In genomic region chr21:43810505-43811261, GRCh38 we compare ENCODE assay signal across 8 cellular contexts. TPM values are rescaled to one million over a fixed set of nuclear protein-coding genes. Genes with fewer than 3 reads are reported as not detected.
DNase-seq lines count a peak whose midpoint lies in the region; ATAC-seq and TF ChIP-seq lines count a peak whose summit lies in the region.

No MANE protein-coding gene starts in this region.

- H3F3A ChIP-seq in Loucy (ENCODE audit: low read depth): no peaks in the 10 kb centered on the region

- peaks cover 7% of the 10 kb centered on the region for H3K4me1 ChIP-seq in CD8-positive, alpha-beta memory T cell (ENCODE audit: insufficient read depth, low read length)
- H3K4me1 ChIP-seq in Loucy (ENCODE audit: insufficient read depth, low read length, poor library complexity, severe bottlenecking) (peaks cover 3% of the 10 kb centered on the region), SJCRH30 (peaks cover 8% of the 10 kb centered on the region; the same call in 1 of the 2 replicates), foreskin keratinocyte (peaks cover 11% of the 10 kb centered on the region), thoracic aorta (ENCODE audit: control insufficient read depth in 1 of 2, low read depth in 2 of 2) (peaks cover 0 to 20% of the 10 kb centered on the region in 2 donors)

- POLR2A ChIA-PET in CD8-positive, alpha-beta memory T cell (lab: Charles Lee): interaction anchor here (0.6 kb wide), 1 partner anchor 104 kb away, joined by 6 read pairs; no protein-coding TSS in a partner anchor

- no peaks in the 10 kb centered on the region for H3K79me2 ChIP-seq in Loucy (ENCODE audit: insufficient read depth, low read length)

- peak; percentile 71 for ATAC-seq in GM21447 (IDR thresholded peaks at IDR 0.05; ENCODE audit: unreplicated experiment)
- peak; percentile 39 for ATAC-seq in foreskin keratinocyte
- ATAC-seq in thoracic aorta (ENCODE audit: insufficient number of reproducible peaks, low FRiP score, low read depth): no peak

- H3K27ac Mint-ChIP-seq in CD8-positive, alpha-beta memory T cell: peak overlapping the region in 3 of 8 donors; percentile 41 to 54 (median 47)
- H3K27ac Mint-ChIP-seq in osteocyte (ENCODE audit: unreplicated experiment): no peak overlapping the region

- no peaks in the 10 kb centered on the region for H3K9me2 ChIP-seq in Loucy (replicated peaks; ENCODE audit: low read depth, low read length)

- H4K20me1 ChIP-seq in Loucy (ENCODE audit: insufficient read depth, low read length, poor library complexity, severe bottlenecking): no peaks in the 10 kb centered on the region

- peak overlapping the region in 2 of 7 donors; percentile 39 to 40 for H3K4me3 Mint-ChIP-seq in CD8-positive, alpha-beta memory T cell
- H3K4me3 Mint-ChIP-seq in osteocyte (ENCODE audit: unreplicated experiment): no peak overlapping the region

- H3K9me3 ChIP-seq in CD8-positive, alpha-beta memory T cell (ENCODE audit: low read length): no peaks in the 10 kb centered on the region
- no peaks in the 10 kb centered on the region for H3K9me3 ChIP-seq in Loucy (ENCODE audit: insufficient read depth, low read depth, low read length)
- no peaks in the 10 kb centered on the region for H3K9me3 ChIP-seq in SJCRH30 (replicated peaks)
- H3K9me3 ChIP-seq in thoracic aorta: no peaks in the 10 kb centered on the region

- peak; percentile 91 for TF ChIP-seq CTCF in Loucy (conservative IDR thresholded peaks at IDR 0.05; ENCODE audit: low read length)
- peak; percentile 94 for TF ChIP-seq CTCF in foreskin keratinocyte (conservative IDR thresholded peaks at IDR 0.05)
- peak; percentile 91 for TF ChIP-seq CTCF in osteocyte (IDR thresholded peaks at IDR 0.05)
- peak; percentile 93 for TF ChIP-seq CTCF in thoracic aorta (IDR thresholded peaks at IDR 0.05)

- peak overlapping the region; percentile 15 for H3K9ac ChIP-seq in Loucy (ENCODE audit: low read depth, low read length, poor library complexity, severe bottlenecking)

- no peaks in the 10 kb centered on the region for H3K9me3 Mint-ChIP-seq in CD8-positive, alpha-beta memory T cell
- no peaks in the 10 kb centered on the region for H3K9me3 Mint-ChIP-seq in osteocyte (ENCODE audit: unreplicated experiment)

- H2AFZ ChIP-seq in Loucy (ENCODE audit: low read length): peak overlapping the region; percentile 22; the same call in 1 of the 2 replicates

- H3K36me3 Mint-ChIP-seq in CD8-positive, alpha-beta memory T cell: peaks cover 0 to 4% (median 0%) of the 10 kb centered on the region in 3 donors
- no peaks in the 10 kb centered on the region for H3K36me3 Mint-ChIP-seq in osteocyte (ENCODE audit: unreplicated experiment)

- CTCF ChIA-PET in CD8-positive, alpha-beta memory T cell (lab: Charles Lee): interaction anchor here (0.6 to 1.7 kb wide), 9 partner anchors 95 to 171 kb away, joined by 3 to 7 read pairs (median 4); no protein-coding TSS in a partner anchor

- peak overlapping the region; percentile 41 for H3K4me2 ChIP-seq in Loucy (ENCODE audit: low read depth, low read length, poor library complexity, severe bottlenecking)

- no peaks in the 10 kb centered on the region for H3K27me3 ChIP-seq in CD8-positive, alpha-beta memory T cell (ENCODE audit: insufficient read depth, low read length, poor library complexity, severe bottlenecking)
- H3K27me3 ChIP-seq in Loucy (ENCODE audit: insufficient read depth, low read length, poor library complexity, severe bottlenecking): no peaks in the 10 kb centered on the region
- H3K27me3 ChIP-seq in SJCRH30: 0 out of 2 replicates have a peak, but pooled peaks cover 4% of the 10 kb centered on the region
- H3K27me3 ChIP-seq in foreskin keratinocyte: no peaks in the 10 kb centered on the region
- H3K27me3 ChIP-seq in thoracic aorta (replicated peaks; ENCODE audit: insufficient read depth): no peaks in the 10 kb centered on the region

- H3K27me3 Mint-ChIP-seq in CD8-positive, alpha-beta memory T cell: peaks cover 0 to 1% of the 10 kb centered on the region in 2 donors
- no peaks in the 10 kb centered on the region for H3K27me3 Mint-ChIP-seq in osteocyte (ENCODE audit: unreplicated experiment)

- peak; percentile 70 to 89 (median 80) for DNase-seq in CD8-positive, alpha-beta memory T cell
- DNase-seq in SJCRH30: peak; percentile 86 to 87
- DNase-seq in activated effector memory CD4-positive, alpha-beta T cell treated with anti-CD3 and anti-CD28 coated beads, Interleukin-2, amount 50 U/mL, for 16 hours: peak; percentile 95
- peak in 1 of 2 donors; percentile 42 for DNase-seq in foreskin keratinocyte
- DNase-seq in osteocyte (ENCODE audit: extremely low spot score, unreplicated experiment): peak; percentile 93
- DNase-seq in thoracic aorta (ENCODE audit: low spot score): no peak

- H3K4me1 Mint-ChIP-seq in CD8-positive, alpha-beta memory T cell: peaks cover 6 to 12% (median 9%) of the 10 kb centered on the region in 3 donors
- H3K4me1 Mint-ChIP-seq in osteocyte (ENCODE audit: unreplicated experiment): peaks cover 9% of the 10 kb centered on the region

- no peak overlapping the region for H3K4me3 ChIP-seq in CD8-positive, alpha-beta memory T cell (ENCODE audit: low read length)
- no peak overlapping the region for H3K4me3 ChIP-seq in Loucy (ENCODE audit: low read length, poor library complexity, severe bottlenecking)
- no peak overlapping the region for H3K4me3 ChIP-seq in SJCRH30
- no peak overlapping the region for H3K4me3 ChIP-seq in thoracic aorta

- peak overlapping the region; percentile 54 for H3K27ac ChIP-seq in CD8-positive, alpha-beta memory T cell (ENCODE audit: low read depth, low read length)
- H3K27ac ChIP-seq in SJCRH30 (no peak overlapping the region), foreskin keratinocyte (no peak overlapping the region), thoracic aorta (no peak overlapping the region)

- no peaks in the 10 kb centered on the region for H3K36me3 ChIP-seq in CD8-positive, alpha-beta memory T cell (ENCODE audit: insufficient read depth, low read length)
- no peaks in the 10 kb centered on the region for H3K36me3 ChIP-seq in Loucy (ENCODE audit: insufficient read depth, low read length)
- H3K36me3 ChIP-seq in SJCRH30: no peaks in the 10 kb centered on the region
- H3K36me3 ChIP-seq in thoracic aorta: no peaks in the 10 kb centered on the region

RNA-seq across cellular contexts. Expression of gene RRP1, which starts 21.3 kb away (rescaled TPM):
- 10 to 100 TPM; 87.4 to 93.4 TPM for total RNA-seq in CD8-positive, alpha-beta memory T cell
- polyA plus RNA-seq in CD8-positive, alpha-beta memory T cell: 21.8 TPM
- 33.5 and 36.2 TPM in 2 replicates for total RNA-seq in SJCRH30 (2014; rRNA removed; shearing (Covaris generic))
- total RNA-seq in foreskin keratinocyte (26.5 and 28.0 TPM in 2 replicates), osteocyte (22.8 and 26.7 TPM in 2 replicates), thoracic aorta (10 to 100 TPM; 21.3 to 34.3 TPM)
- 31.8 and 37.0 TPM in 2 replicates for polyA plus RNA-seq in foreskin keratinocyte

RNA-seq across cellular contexts. Expression of gene CSTB, which starts 34.6 kb away (rescaled TPM):
- total RNA-seq in CD8-positive, alpha-beta memory T cell: 10 to 100 TPM; 48.0 to 48.4 TPM
- 79.1 TPM for polyA plus RNA-seq in CD8-positive, alpha-beta memory T cell
- 18.7 and 19.0 TPM in 2 replicates for total RNA-seq in SJCRH30 (2014; rRNA removed; shearing (Covaris generic))
- 49.5 and 63.0 TPM in 2 replicates for total RNA-seq in foreskin keratinocyte
- polyA plus RNA-seq in foreskin keratinocyte: 123 and 183 TPM in 2 replicates
- total RNA-seq in osteocyte: 59.1 and 65.3 TPM in 2 replicates
- 1 to 10 TPM; 2.3 to 8.4 TPM for total RNA-seq in thoracic aorta

RNA-seq across cellular contexts. Expression of gene AGPAT3, which starts 54.3 kb away (rescaled TPM):
- total RNA-seq in CD8-positive, alpha-beta memory T cell: 10 to 100 TPM; 66.5 to 69.3 TPM
- 15.9 TPM for polyA plus RNA-seq in CD8-positive, alpha-beta memory T cell
- 16.4 and 18.3 TPM in 2 replicates for total RNA-seq in SJCRH30 (2014; rRNA removed; shearing (Covaris generic))
- total RNA-seq in foreskin keratinocyte (40.3 and 41.6 TPM in 2 replicates), osteocyte (62.1 and 63.2 TPM in 2 replicates), thoracic aorta (10 to 100 TPM; 32.8 to 37.9 TPM)
- polyA plus RNA-seq in foreskin keratinocyte: 18.6 and 21.0 TPM in 2 replicates
